Comparison of ENCODE assay signal across 25 cellular contexts in genomic region chr12:29414368-29414767, GRCh38.
"Had no signal": no experiment of that assay in that cellular context is flagged by ENCODE, and none has a peak within 500 bp of the region (broad histone marks: within the 10 kb centered on the region; RNA-seq: fewer than 3 reads in every experiment).

No MANE protein-coding gene starts in this region.

- H3K27ac ChIP-seq: brain microvascular endothelial cell, cardiac muscle cell, Peyer's patch, RWPE1, SJSA1 had no signal

- H3K4me1 ChIP-seq: Peyer's patch, SJSA1 had no signal

- H3K4me3 ChIP-seq: cardiac muscle cell, Peyer's patch, SJSA1 had no signal

- ATAC-seq: activated T-helper 17 cell treated with anti-CD3 and anti-CD28 coated beads, Interleukin-2, amount 50 U/mL, for 72 hours; SK-N-SH treated with all-trans-retinoic acid at 6 μM for 48 hours; T-helper 17 cell had no signal

- H3K9me3 ChIP-seq: Peyer's patch, SJSA1 had no signal

- DNase-seq: activated B cell treated with CpG ODN at 0.5 μM for 24 hours; activated CD4-positive, alpha-beta memory T cell treated with anti-CD3 and anti-CD28 coated beads for 36 hours; activated CD4-positive, alpha-beta T cell treated with anti-CD3 and anti-CD28 coated beads for 1 hour; activated CD4-positive, alpha-beta T cell treated with anti-CD3 and anti-CD28 coated beads, Interleukin-2, amount 10 ng/mL, durations not matched to agents 24 days and 14 days; activated gamma-delta T cell; activated naive CD4-positive, alpha-beta T cell treated with anti-CD3 and anti-CD28 coated beads for 36 hours; activated T-cell treated with anti-CD3 and anti-CD28 coated beads for 4 hours; activated T-cell treated with anti-CD3 and anti-CD28 coated beads, Interleukin-2, amount 50 U/mL, for 48 hours; brain microvascular endothelial cell; MM.1S; NCI-H1105 treated with DMSO at 0.1 percent for 48 hours; NCI-H146; NCI-H187 treated with DMSO at 0.1 percent for 48 hours; NCI-H2081 treated with DMSO at 0.1 percent for 48 hours; NCI-H446; NCI-H524; Peyer's patch; SHP77; T-helper 17 cell; T1000 had no signal

- H3K36me3 ChIP-seq: brain microvascular endothelial cell, cardiac muscle cell, Peyer's patch, SJSA1 had no signal

- H3K27me3 ChIP-seq: brain microvascular endothelial cell, cardiac muscle cell, Peyer's patch, SJSA1 had no signal
